ENCODE assay signal across 1 cellular context in genomic region chr17:81165246-81166032, GRCh38.
TF ChIP-seq lines count a peak whose summit lies in the region.

PVALEF (plus strand) TSS chr17:81165507; CDS start chr17:81181227, 15,720 bp downstream.

TF ChIP-seq in HepG2, 621 proteins besides CTCF, POLR2A, EP300 and RAD21 (continued from another document and continues in another):
- TF ChIP-seq ZNF513 (CRISPR knock-in tag; conservative IDR thresholded peaks at IDR 0.05): 0 out of 2 replicates have a peak, but pooled peaks have one; percentile 43
- TF ChIP-seq GMEB1 (CRISPR knock-in tag; IDR thresholded peaks at IDR 0.05; ENCODE audit: borderline replicate concordance): peak; percentile 78
- no peak for TF ChIP-seq SMYD3 (CRISPR knock-in tag; IDR thresholded peaks at IDR 0.05)
- TF ChIP-seq SRF (IDR thresholded peaks at IDR 0.05; ENCODE audit: low read depth, low read length): no peak
- TF ChIP-seq ZNF83 (CRISPR knock-in tag; IDR thresholded peaks at IDR 0.05; ENCODE audit: borderline replicate concordance): peak; percentile 39; the same call in 1 of the 2 replicates
- no peak; the same call in 1 of the 2 replicates for TF ChIP-seq SNAI1 (CRISPR knock-in tag; IDR thresholded peaks at IDR 0.05; ENCODE audit: borderline replicate concordance)
- peak; percentile 79 for TF ChIP-seq CBFB (CRISPR knock-in tag; IDR thresholded peaks at IDR 0.05)
- no peak for TF ChIP-seq MIER3 (CRISPR knock-in tag; IDR thresholded peaks at IDR 0.05; ENCODE audit: borderline replicate concordance)
- no peak for TF ChIP-seq SRSF4 (IDR thresholded peaks at IDR 0.05; ENCODE audit: low read depth, low read length, poor library complexity, severe bottlenecking)
- peak; percentile 93 for TF ChIP-seq ZNF740 (CRISPR knock-in tag; IDR thresholded peaks at IDR 0.05)
- no peak; the same call in none of the 2 replicates for TF ChIP-seq TBX2 (CRISPR knock-in tag; IDR thresholded peaks at IDR 0.05; ENCODE audit: borderline replicate concordance)
- TF ChIP-seq ZHX2 (IDR thresholded peaks at IDR 0.05; ENCODE audit: low read depth): no peak
- peak; percentile 70; the same call in 1 of the 2 replicates for TF ChIP-seq ZHX2 (CRISPR knock-in tag; IDR thresholded peaks at IDR 0.05; ENCODE audit: borderline replicate concordance)
- TF ChIP-seq ZNF18 (CRISPR knock-in tag; IDR thresholded peaks at IDR 0.05; ENCODE audit: insufficient replicate concordance): peak; percentile 74
- peak; percentile 65; the same call in 1 of the 2 replicates for TF ChIP-seq SMAD1 (CRISPR knock-in tag; IDR thresholded peaks at IDR 0.05; ENCODE audit: borderline replicate concordance, low read depth)
- TF ChIP-seq MAX (IDR thresholded peaks at IDR 0.05): peak; percentile 90
- peak; percentile 24; the same call in 1 of the 2 replicates for TF ChIP-seq SOX5 (CRISPR knock-in tag; IDR thresholded peaks at IDR 0.05; ENCODE audit: borderline replicate concordance)
- TF ChIP-seq TERF1 (CRISPR knock-in tag; IDR thresholded peaks at IDR 0.05): no peak
- no peak for TF ChIP-seq HDAC6 (IDR thresholded peaks at IDR 0.05; ENCODE audit: low read depth, low read length)
- TF ChIP-seq FOSL2 (CRISPR knock-in tag; IDR thresholded peaks at IDR 0.05): peak; percentile 26; the same call in 1 of the 2 replicates
- TF ChIP-seq ZNF788 (CRISPR knock-in tag; IDR thresholded peaks at IDR 0.05; ENCODE audit: borderline replicate concordance): peak; percentile 37; the same call in 1 of the 2 replicates
- TF ChIP-seq ZNF770 (CRISPR knock-in tag; IDR thresholded peaks at IDR 0.05): peak; percentile 63; the same call in 1 of the 2 replicates
- peak; percentile 59; the same call in 1 of the 2 replicates for TF ChIP-seq ZNF777 (CRISPR knock-in tag; IDR thresholded peaks at IDR 0.05)
- TF ChIP-seq CSRNP2 (CRISPR knock-in tag; conservative IDR thresholded peaks at IDR 0.05; ENCODE audit: low read depth): no peak
- TF ChIP-seq ERF (CRISPR knock-in tag; IDR thresholded peaks at IDR 0.05): 0 out of 2 replicates have a peak, but pooled peaks have one; percentile 22
- peak; percentile 80 for TF ChIP-seq MTERF4 (CRISPR knock-in tag; IDR thresholded peaks at IDR 0.05)
- no peak for TF ChIP-seq RCOR2 (CRISPR knock-in tag; IDR thresholded peaks at IDR 0.05)
- peak; percentile 76 for TF ChIP-seq ZBTB25 (CRISPR knock-in tag; IDR thresholded peaks at IDR 0.05)
- TF ChIP-seq ZKSCAN1 (IDR thresholded peaks at IDR 0.05; ENCODE audit: low read length): no peak
- TF ChIP-seq KAT7 (CRISPR knock-in tag; IDR thresholded peaks at IDR 0.05; ENCODE audit: borderline replicate concordance): peak; percentile 97
- peak; percentile 59 for TF ChIP-seq IKZF5 (CRISPR knock-in tag; IDR thresholded peaks at IDR 0.05)
- TF ChIP-seq TGIF2 (CRISPR knock-in tag; IDR thresholded peaks at IDR 0.05): no peak; the same call in 1 of the 2 replicates
- TF ChIP-seq ZNF10 (CRISPR knock-in tag; IDR thresholded peaks at IDR 0.05; ENCODE audit: borderline replicate concordance, low read depth): no peak
- TF ChIP-seq MTF2 (CRISPR knock-in tag; IDR thresholded peaks at IDR 0.05; ENCODE audit: borderline replicate concordance): peak; percentile 64
- peak; percentile 53; the same call in 1 of the 2 replicates for TF ChIP-seq MXD3 (CRISPR knock-in tag; IDR thresholded peaks at IDR 0.05)
- TF ChIP-seq TARDBP (CRISPR knock-in tag; IDR thresholded peaks at IDR 0.05): peak; percentile 53
- TF ChIP-seq GPN1 (CRISPR knock-in tag; IDR thresholded peaks at IDR 0.05; ENCODE audit: borderline replicate concordance): peak; percentile 8; the same call in 1 of the 2 replicates
